ENCODE assay signal across 30 cellular contexts in genomic region chr11:126101241-126101929, GRCh38. TPM values are rescaled to one million over a fixed set of nuclear protein-coding genes. Genes with fewer than 3 reads are reported as not detected.
A peak's percentile ranks its signal among the peaks of the same experiment; 100 is the strongest.
DNase-seq lines count a peak whose midpoint lies in the region; ATAC-seq and TF ChIP-seq lines count a peak whose summit lies in the region.
"Had no signal": no experiment of that assay in that cellular context is flagged by ENCODE, and none has a peak within 500 bp of the region (broad histone marks: within the 10 kb centered on the region; RNA-seq: fewer than 3 reads in every experiment).

No MANE protein-coding gene starts in this region.

- H3K27me3 ChIP-seq in lower lobe of right lung (ENCODE audit: low read depth) (no peaks in the 10 kb centered on the region), trophoblast cell (ENCODE audit: insufficient read depth, low read length) (no peaks in the 10 kb centered on the region)
- H3K27me3 ChIP-seq: sigmoid colon had no signal

- H2AFZ ChIP-seq in trophoblast cell (ENCODE audit: insufficient read depth, low read length, poor library complexity): no peak overlapping the region

- ATAC-seq in lower lobe of right lung: no peak
- ATAC-seq: A549; activated CD4-positive, CD25-positive, alpha-beta regulatory T cell treated with anti-CD3 and anti-CD28 coated beads, Interleukin-2, amount 50 U/mL, for 24 hours; activated naive CD4-positive, alpha-beta T cell treated with anti-CD3 and anti-CD28 coated beads, Interleukin-2, amount 50 U/mL, for 72 hours; CD8-positive, alpha-beta T cell; left colon; naive thymus-derived CD4-positive, alpha-beta T cell; stimulated activated memory B cell treated with anti-CD40 and anti-IgM and Interleukin-4, amounts not matched to agents 10 μg/mL and 1 μg/mL and 100 μg/mL, for 72 hours; T-cell had no signal

- no peak overlapping the region for H2BK120ac ChIP-seq in trophoblast cell (ENCODE audit: insufficient read depth, low read length, poor library complexity)

- H3K4me1 ChIP-seq in lower lobe of right lung: peaks cover 10% of the 10 kb centered on the region
- H3K4me1 ChIP-seq in trophoblast cell (ENCODE audit: control insufficient read depth in 1 of 2, insufficient read depth in 2 of 2, low read length in 2 of 2): peaks cover 24 to 41% of the 10 kb centered on the region in 2 experiments
- H3K4me1 ChIP-seq: A549 had no signal

- no peak overlapping the region for H3K14ac ChIP-seq in trophoblast cell (ENCODE audit: low read length)

- intact Hi-C loops in lower lobe of right lung (cut with DNase I): no loop called here

- no peak overlapping the region for H3K18ac ChIP-seq in trophoblast cell (ENCODE audit: low read length)

- H3K4me3 ChIP-seq in AG10803 (ENCODE audit: low read length) (no peak overlapping the region), lower lobe of right lung (no peak overlapping the region), trophoblast cell (ENCODE audit: low read depth, low read length) (no peak overlapping the region)
- H3K4me3 ChIP-seq: A549, sigmoid colon, thoracic aorta had no signal

- H3K36me3 ChIP-seq in lower lobe of right lung (no peaks in the 10 kb centered on the region), trophoblast cell (ENCODE audit: control insufficient read depth in 1 of 2, insufficient read depth in 2 of 2, low read length in 2 of 2) (no peaks in the 10 kb centered on the region)
- H3K36me3 ChIP-seq: sigmoid colon, thoracic aorta had no signal

- H2BK5ac ChIP-seq in trophoblast cell (ENCODE audit: low read depth, low read length, poor library complexity): no peak overlapping the region

- H4K91ac ChIP-seq in trophoblast cell (ENCODE audit: low read depth, low read length): peak overlapping the region; percentile 16

- no peak overlapping the region for H4K8ac ChIP-seq in trophoblast cell (ENCODE audit: low read depth, low read length)

- H4K12ac ChIP-seq in trophoblast cell (ENCODE audit: low read depth, low read length): no peak overlapping the region

- TF ChIP-seq CTCF in AG10803 (conservative IDR thresholded peaks at IDR 0.05; ENCODE audit: low read length) (no peak), VCaP (conservative IDR thresholded peaks at IDR 0.05) (no peak), lower lobe of right lung (IDR thresholded peaks at IDR 0.05) (no peak)

- H3K23ac ChIP-seq in trophoblast cell (ENCODE audit: low read length): no peak overlapping the region

- no peak overlapping the region for H3K4me2 ChIP-seq in trophoblast cell (ENCODE audit: low read length)
- H3K4me2 ChIP-seq: A549 had no signal

- H3K79me2 ChIP-seq in trophoblast cell (ENCODE audit: control insufficient read depth, insufficient read depth, low read length, poor library complexity): no peaks in the 10 kb centered on the region

- WGBS in trophoblast cell (ENCODE audit: extremely low coverage, insufficient coverage, insufficient read length): no CpG with 5 or more reads among the region's 12 CpGs

- H2AK5ac ChIP-seq in trophoblast cell (ENCODE audit: low read length): peak overlapping the region; percentile 27

- H3K27ac ChIP-seq in VCaP: peak overlapping the region; percentile 84
- peak overlapping the region; percentile 51 for H3K27ac ChIP-seq in lower lobe of right lung
- no peak overlapping the region for H3K27ac ChIP-seq in trophoblast cell (ENCODE audit: low read depth, low read length)
- H3K27ac ChIP-seq: A549, thoracic aorta had no signal

- H3K9ac ChIP-seq in trophoblast cell (ENCODE audit: low read length): no peak overlapping the region

- DNase-seq in AG10803 (ENCODE audit: low read depth): peak; percentile 24
- DNase-seq in lower lobe of right lung: no peak
- no peak for DNase-seq in trophoblast cell
- DNase-seq in GM03348 (ENCODE audit: low spot score): no peak
- no peak for DNase-seq in amygdala (lab: John Stamatoyannopoulos, UW)
- no peak for DNase-seq in DMS79 treated with DMSO at 0.1 percent for 48 hours (lab: John Stamatoyannopoulos, UW)
- DNase-seq in T-helper 1 cell: no peak
- DNase-seq: activated CD4-positive, alpha-beta T cell treated with anti-CD3 and anti-CD28 coated beads, Interleukin-2, amount 50 U/mL, for 48 hours; activated CD8-positive, alpha-beta memory T cell treated with anti-CD3 and anti-CD28 coated beads, Interleukin-2, amount 50 U/mL, for 48 hours; aorta; CD8-positive, alpha-beta T cell; central memory CD4-positive, alpha-beta T cell; EL; GOT3; hippocampal formation; left colon; naive thymus-derived CD4-positive, alpha-beta T cell; NCI-H1105 treated with DMSO at 0.1 percent for 48 hours; NCI-H1930; NCI-H2227 treated with DMSO at 0.1 percent for 48 hours; sigmoid colon; stimulated activated CD4-positive, alpha-beta T cell treated with anti-CD3 and anti-CD28 coated beads, Interleukin-4, amount 100 ng/mL, for 4 hours; T-cell had no signal

- H3K79me1 ChIP-seq in trophoblast cell (ENCODE audit: low read length): peaks cover 5% of the 10 kb centered on the region

- H3K9me3 ChIP-seq in lower lobe of right lung (no peaks in the 10 kb centered on the region), trophoblast cell (ENCODE audit: insufficient read depth, low read depth, low read length) (no peaks in the 10 kb centered on the region)
- H3K9me3 ChIP-seq: A549, sigmoid colon, thoracic aorta had no signal

- no peak overlapping the region for H3K4ac ChIP-seq in trophoblast cell (ENCODE audit: low read depth, low read length)

- H2BK12ac ChIP-seq in trophoblast cell (ENCODE audit: low read length): no peak overlapping the region

RNA-seq across cellular contexts. Expression of gene CDON, which starts 38.7 kb away (rescaled TPM):
- 18.5 TPM for total RNA-seq in lower lobe of right lung
- 41.5 and 45.5 TPM in 2 replicates for polyA plus RNA-seq in trophoblast cell (2013)
- total RNA-seq: B cell had no signal
